Comparison of ENCODE assay signal across 8 cellular contexts in the genomic region with DNA sequence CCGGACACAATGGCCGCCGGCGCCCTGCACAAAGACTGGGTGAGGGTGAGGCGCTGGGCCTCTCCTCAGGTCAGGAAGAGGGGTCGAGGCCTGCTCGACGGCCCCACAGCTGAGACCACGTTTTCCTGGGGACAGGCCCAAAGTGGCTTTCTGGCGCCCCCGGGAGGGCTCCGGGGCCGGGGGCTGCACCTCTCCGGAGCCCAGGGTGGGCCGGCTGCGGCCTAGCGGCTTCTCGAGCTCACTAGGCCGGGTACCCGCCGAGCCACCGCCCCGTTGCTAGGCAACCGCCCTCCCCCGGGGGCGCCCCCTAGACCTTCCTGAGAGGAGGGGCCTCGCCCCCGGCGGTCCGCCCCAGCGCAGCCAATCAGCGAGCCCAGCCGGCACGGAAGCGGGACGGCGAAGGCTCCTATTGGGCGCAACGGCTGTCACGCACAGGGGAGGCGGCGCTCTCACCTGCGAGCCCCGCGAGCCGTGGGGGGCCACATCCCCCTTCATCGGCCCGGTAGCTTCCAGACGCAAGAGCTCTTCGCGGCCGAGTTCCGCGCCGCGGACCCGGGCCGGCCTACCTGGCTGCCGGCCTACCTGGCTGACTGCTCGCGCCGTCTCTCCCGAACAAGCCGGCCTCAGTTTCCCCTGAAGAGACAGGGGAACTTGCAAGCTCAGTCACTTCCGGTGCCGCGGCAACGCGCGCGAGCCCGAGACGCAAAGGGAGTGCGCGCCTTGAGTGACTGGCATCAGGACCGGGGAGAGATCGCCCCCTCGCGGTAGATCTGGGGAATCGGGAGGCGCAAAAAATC. TPM values are rescaled to one million over a fixed set of nuclear protein-coding genes. Genes with fewer than 3 reads are reported as not detected.
DNase-seq lines count a peak whose midpoint lies in the region; ATAC-seq and TF ChIP-seq lines count a peak whose summit lies in the region.

No MANE protein-coding gene starts in this region.

- peak; percentile 96 for DNase-seq in ACHN
- peak; percentile 88 for DNase-seq in NCI-H2107 (lab: John Stamatoyannopoulos, UW)
- DNase-seq in UCSD-AML1 (lab: John Stamatoyannopoulos, UW; ENCODE audit: unreplicated experiment) = peak; percentile 98
- peak; percentile 95 for DNase-seq in brain microvascular endothelial cell

- peaks cover 34 to 43% (median 38%) of the 10 kb centered on the region in 3 donors for H3K4me1 ChIP-seq in skeletal muscle tissue (ENCODE audit: control insufficient read depth in 3 of 3, insufficient read depth in 3 of 3, low read length in 3 of 3)

- H3K27ac ChIP-seq in brain microvascular endothelial cell (peak overlapping the region; percentile 94), skeletal muscle tissue (ENCODE audit: low read depth, low read length) (peak overlapping the region; percentile 95)

- H3K9me3 ChIP-seq in iPS-18c (ENCODE audit: control insufficient read depth, insufficient read depth, low read length) = no peaks in the 10 kb centered on the region
- no peaks in the 10 kb centered on the region for H3K9me3 ChIP-seq in skeletal muscle tissue (ENCODE audit: control insufficient read depth in 3 of 3, low read length in 3 of 3)

- peak; percentile 81 for ATAC-seq in GM18858 (IDR thresholded peaks at IDR 0.05; ENCODE audit: unreplicated experiment)
- peak; percentile 74 for ATAC-seq in HG03066 (IDR thresholded peaks at IDR 0.05; ENCODE audit: low read depth, unreplicated experiment)

- in situ Hi-C loops in ACHN (cut with HindIII; ENCODE audit: low pct_ligation_motif_present, low pct_unique_long_range_greater_than_20kb, low sequenced_read_pairs) (no loop called here), brain microvascular endothelial cell (cut with HindIII; ENCODE audit: low pct_ligation_motif_present, low sequenced_read_pairs) (no loop called here)

- H3K36me3 ChIP-seq in brain microvascular endothelial cell (replicated peaks) (peaks cover 27% of the 10 kb centered on the region), skeletal muscle tissue (ENCODE audit: control insufficient read depth in 3 of 3, insufficient read depth in 3 of 3, low read length in 3 of 3) (peaks cover 2 to 11% (median 4%) of the 10 kb centered on the region in 3 donors)

- H3K9ac ChIP-seq in skeletal muscle tissue (ENCODE audit: low read depth in 1 of 3, low read length in 3 of 3) = peak overlapping the region; percentile 90 to 97 (median 95)

- no peaks in the 10 kb centered on the region for H3K27me3 ChIP-seq in brain microvascular endothelial cell (replicated peaks)
- H3K27me3 ChIP-seq in skeletal muscle tissue (ENCODE audit: control insufficient read depth in 3 of 3, insufficient read depth in 3 of 3, low read length in 3 of 3) = no peaks in the 10 kb centered on the region

- H3K4me3 ChIP-seq in brain microvascular endothelial cell (ENCODE audit: low read depth, low read length) (peak overlapping the region; percentile 76), iPS-18c (ENCODE audit: insufficient read depth, low read depth, low read length) (peak overlapping the region; percentile 71), skeletal muscle tissue (ENCODE audit: low read length in 3 of 3) (peak overlapping the region; percentile 94 to 97 (median 95))

- peak; percentile 90 for TF ChIP-seq CTCF in brain microvascular endothelial cell (IDR thresholded peaks at IDR 0.05; ENCODE audit: low read depth, low read length, missing control alignments)

RNA-seq across cellular contexts. Expression of a gene that starts 0.8 kb away (rescaled TPM):
- 44.9 TPM for total RNA-seq in skeletal muscle tissue

RNA-seq across cellular contexts. Expression of a gene that starts 15.6 kb away (rescaled TPM):
- total RNA-seq in skeletal muscle tissue = 8.4 TPM

Comparison
In these comparisons a context has a peak if more than half of its experiments do, and no peak if none do; other contexts are left out.
1. Peak in every context shown above with its lines: DNase-seq, ATAC-seq, H3K4me3 ChIP-seq and H3K27ac ChIP-seq.